In the genomic region with DNA sequence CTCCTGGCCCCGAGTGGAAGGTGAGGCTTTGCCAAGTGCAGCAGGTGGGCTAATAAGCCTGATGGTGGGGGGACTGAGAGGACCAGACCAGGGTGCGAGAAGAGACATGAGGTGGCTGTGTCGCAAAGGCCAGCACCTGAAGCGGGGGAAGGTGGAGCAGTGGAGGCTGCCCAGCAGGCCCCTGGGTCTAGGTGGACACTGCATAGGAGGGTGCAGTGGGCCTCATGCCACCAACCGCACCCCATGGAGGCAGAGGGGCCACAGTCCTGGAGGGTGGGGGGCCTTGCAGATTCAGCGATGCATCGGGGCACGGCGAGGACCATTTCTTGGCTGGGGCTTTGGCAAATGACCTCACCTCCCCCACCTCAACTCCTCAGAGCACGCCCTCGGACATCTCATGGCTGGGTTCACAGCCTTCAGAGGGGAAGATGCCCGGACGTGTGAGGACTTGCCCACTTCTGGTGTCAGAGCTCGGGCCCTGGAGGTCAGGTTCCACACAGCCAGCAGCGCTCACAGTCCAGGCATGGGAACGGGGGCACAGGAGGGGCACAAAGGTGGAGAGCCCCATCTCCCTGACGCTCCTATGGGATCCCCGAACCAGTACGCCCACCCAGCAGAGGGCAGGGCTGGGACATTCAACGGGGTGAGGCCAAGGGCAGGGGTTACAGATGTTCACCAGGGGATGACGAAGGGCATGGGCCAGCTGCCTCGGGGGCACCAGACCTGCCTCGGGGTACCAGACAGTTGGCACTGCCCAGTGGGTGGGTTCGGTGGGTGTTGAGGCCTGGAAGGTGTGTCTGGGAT, we compare ENCODE assay signal across 13 cellular contexts. TPM values are rescaled to one million over a fixed set of nuclear protein-coding genes. Genes with fewer than 3 reads are reported as not detected.
DNase-seq lines count a peak whose midpoint lies in the region; ATAC-seq, FAIRE-seq and TF ChIP-seq lines count a peak whose summit lies in the region.
"Had no signal": no experiment of that assay in that cellular context is flagged by ENCODE, and none has a peak within 500 bp of the region (broad histone marks: within the 10 kb centered on the region; RNA-seq: fewer than 3 reads in every experiment).

No MANE protein-coding gene starts in this region.

- DNase-seq in HepG2 (ENCODE audit: low spot score) (no peak), right lobe of liver (no peak), SK-N-SH (peak; percentile 40), SIG-M5 (lab: John Stamatoyannopoulos, UW) (no peak), NCI-H510A (lab: John Stamatoyannopoulos, UW) (no peak), uterus (no peak)
- DNase-seq in effector memory CD4-positive, alpha-beta T cell: no peak
- DNase-seq: AML-193, retina had no signal

- TF ChIP-seq RAD21 in HepG2 (CRISPR knock-in tag; IDR thresholded peaks at IDR 0.05) (no peak), SK-N-SH (IDR thresholded peaks at IDR 0.05; ENCODE audit: low read length) (no peak)

- no peaks in the 10 kb centered on the region for H3K9me2 ChIP-seq in SK-N-SH

- H3F3A ChIP-seq in SK-N-SH (replicated peaks; ENCODE audit: insufficient read depth): no peaks in the 10 kb centered on the region

- TF ChIP-seq EP300 in HepG2 (IDR thresholded peaks at IDR 0.05; ENCODE audit: low read depth in 2 of 2, low read length in 2 of 2): no peak
- no peak for TF ChIP-seq EP300 in HepG2 (CRISPR knock-in tag; IDR thresholded peaks at IDR 0.05; ENCODE audit: borderline replicate concordance)
- TF ChIP-seq EP300 in SK-N-SH (IDR thresholded peaks at IDR 0.05; ENCODE audit: borderline replicate concordance in 1 of 2, low read depth in 1 of 2, low read length in 1 of 2): no peak

- TF ChIP-seq CTCF in HepG2 (CRISPR knock-in tag; IDR thresholded peaks at IDR 0.05) (no peak), right lobe of liver (IDR thresholded peaks at IDR 0.05) (no peak), SK-N-SH (IDR thresholded peaks at IDR 0.05) (no peak), uterus (IDR thresholded peaks at IDR 0.05) (no peak)

- no TSS peak for BruUV-seq in HepG2 (replicated peaks; lab: Mats Ljungman, UMichigan)

- H3K4me3 ChIP-seq in HepG2 (replicated peaks in 1 of 3; ENCODE audit: insufficient read depth in 1 of 3, low read depth in 2 of 3, low read length in 3 of 3) (no peak overlapping the region), right lobe of liver (no peak overlapping the region), SK-N-SH (ENCODE audit: low read depth in 2 of 2, low read length in 1 of 2) (no peak overlapping the region), uterus (no peak overlapping the region)
- H3K4me3 ChIP-seq in effector memory CD4-positive, alpha-beta T cell (ENCODE audit: insufficient read depth, low read depth, low read length, poor library complexity, severe bottlenecking): no peak overlapping the region
- H3K4me3 ChIP-seq: gastroesophageal sphincter had no signal

- H3K36me3 ChIP-seq in HepG2 (replicated peaks in 1 of 2; ENCODE audit: control insufficient read depth in 1 of 2, insufficient read depth in 2 of 2, low read length in 2 of 2): peaks cover 0 to 13% of the 10 kb centered on the region in 2 experiments; a peak in 3 of 5 replicates
- peaks cover 0 to 18% (median 6%) of the 10 kb centered on the region in 4 donors for H3K36me3 ChIP-seq in right lobe of liver
- H3K36me3 ChIP-seq in SK-N-SH (replicated peaks in 1 of 2; ENCODE audit: control insufficient read depth in 1 of 2, insufficient read depth in 2 of 2, low read length in 1 of 2): peaks cover 0 to 23% of the 10 kb centered on the region in 2 experiments
- H3K36me3 ChIP-seq in effector memory CD4-positive, alpha-beta T cell (ENCODE audit: control insufficient read depth, insufficient read depth, low read length): peaks cover 18% of the 10 kb centered on the region
- H3K36me3 ChIP-seq in uterus: no peaks in the 10 kb centered on the region

- no peaks in the 10 kb centered on the region for H3K9me3 ChIP-seq in HepG2 (ENCODE audit: low read length)
- H3K9me3 ChIP-seq in right lobe of liver: no peaks in the 10 kb centered on the region
- H3K9me3 ChIP-seq in SK-N-SH: no peaks in the 10 kb centered on the region
- no peaks in the 10 kb centered on the region for H3K9me3 ChIP-seq in effector memory CD4-positive, alpha-beta T cell (ENCODE audit: control insufficient read depth, low read length)
- H3K9me3 ChIP-seq in uterus: no peaks in the 10 kb centered on the region
- H3K9me3 ChIP-seq: gastroesophageal sphincter had no signal

- intact Hi-C loops in HepG2 (cut with micrococcal nuclease; ENCODE audit: unreplicated experiment): no loop called here
- intact Hi-C loops in right lobe of liver (cut with DNase I): no loop called here
- intact Hi-C loops in uterus (cut with DNase I; ENCODE audit: low total_unique reads): no loop called here

- 88% methylated on average over 22 of the region's 24 CpGs for WGBS in HepG2 (ENCODE audit: low lambda C conversion rate)
- WGBS in right lobe of liver (ENCODE audit: insufficient coverage, low coverage, low lambda C conversion rate, missing lambda C conversion rate): 92% methylated on average over 4 of the region's 24 CpGs
- 91% methylated on average over 22 of the region's 24 CpGs for WGBS in SK-N-SH (ENCODE audit: low lambda C conversion rate)

- H4K20me1 ChIP-seq in HepG2 (ENCODE audit: insufficient read depth, low read length) (no peaks in the 10 kb centered on the region), SK-N-SH (ENCODE audit: insufficient read depth) (no peaks in the 10 kb centered on the region)

- no peak for FAIRE-seq in HepG2 (lab: Jason Lieb, UNC)
- FAIRE-seq: GM12891, islet of Langerhans had no signal

- H3K4me2 ChIP-seq in HepG2 (ENCODE audit: low read depth, low read length): no peak overlapping the region
- H3K4me2 ChIP-seq in SK-N-SH: no peak overlapping the region

- H2AFZ ChIP-seq in HepG2 (ENCODE audit: low read length) (no peak overlapping the region), SK-N-SH (ENCODE audit: low read depth) (no peak overlapping the region)

- in situ Hi-C loops in HepG2 (cut with HindIII; ENCODE audit: extremely low pct_ligation_motif_present, low pct_unique_long_range_greater_than_20kb): no loop called here

- TF ChIP-seq POLR2A in HepG2 (IDR thresholded peaks at IDR 0.05; ENCODE audit: insufficient read depth in 1 of 2, low read depth in 2 of 2, low read length in 2 of 2) (no peak), right lobe of liver (IDR thresholded peaks at IDR 0.05) (no peak), uterus (IDR thresholded peaks at IDR 0.05) (no peak)

- H3K79me2 ChIP-seq in HepG2 (ENCODE audit: insufficient read depth, low read length): no peaks in the 10 kb centered on the region
- no peaks in the 10 kb centered on the region for H3K79me2 ChIP-seq in SK-N-SH (ENCODE audit: insufficient read depth)

- H3K27ac ChIP-seq in HepG2 (ENCODE audit: extremely low read length, insufficient read depth, low read length): no peak overlapping the region
- no peak overlapping the region for H3K27ac ChIP-seq in right lobe of liver
- H3K27ac ChIP-seq in SK-N-SH (ENCODE audit: low read depth in 2 of 2, low read length in 1 of 2): peak overlapping the region in 1 of 2 experiments; percentile 25; a peak in 1 of 4 replicates
- H3K27ac ChIP-seq in effector memory CD4-positive, alpha-beta T cell (ENCODE audit: insufficient read depth, low read length, poor library complexity, severe bottlenecking): peak overlapping the region; percentile 10
- no peak overlapping the region for H3K27ac ChIP-seq in uterus
- H3K27ac ChIP-seq: gastroesophageal sphincter had no signal

- CTCF ChIA-PET in HepG2 (lab: Yijun Ruan, JAX; ENCODE audit: low intra/inter-chr PET ratio, low total read pairs) (no interaction called here), SK-N-SH (lab: Yijun Ruan, JAX) (interaction anchor here (1.2 to 2.7 kb wide), 2 partner anchors 27 kb away, joined by 6 to 15 read pairs; no protein-coding TSS in a partner anchor)

- H3K27me3 ChIP-seq in HepG2 (ENCODE audit: control insufficient read depth in 1 of 2, insufficient read depth in 2 of 2, low read length in 2 of 2) (peaks cover 1 to 9% of the 10 kb centered on the region in 2 experiments; a peak in 1 of 5 replicates), right lobe of liver (no peaks in the 10 kb centered on the region), SK-N-SH (ENCODE audit: insufficient read depth) (no peaks in the 10 kb centered on the region), uterus (no peaks in the 10 kb centered on the region)
- no peaks in the 10 kb centered on the region for H3K27me3 ChIP-seq in effector memory CD4-positive, alpha-beta T cell (replicated peaks; ENCODE audit: control insufficient read depth, insufficient read depth, low read length, poor library complexity, severe bottlenecking)
- H3K27me3 ChIP-seq: gastroesophageal sphincter had no signal

- no peak overlapping the region for H3K9ac ChIP-seq in HepG2 (ENCODE audit: insufficient read depth, low read depth, low read length)
- no peak overlapping the region for H3K9ac ChIP-seq in SK-N-SH

- ATAC-seq in HepG2 (no peak), right lobe of liver (no peak), GM19324 (IDR thresholded peaks at IDR 0.05; ENCODE audit: low FRiP score, unreplicated experiment) (no peak)
- ATAC-seq: gastroesophageal sphincter had no signal

- POLR2A ChIA-PET in HepG2 (lab: Yijun Ruan, JAX) (no interaction called here), SK-N-SH (lab: Yijun Ruan, JAX) (no interaction called here)

- H3K4me1 ChIP-seq in HepG2 (ENCODE audit: insufficient read depth, low read length) (peaks cover 46% of the 10 kb centered on the region), right lobe of liver (peaks cover 0 to 4% (median 0%) of the 10 kb centered on the region in 4 donors), SK-N-SH (ENCODE audit: control insufficient read depth in 1 of 2, insufficient read depth in 2 of 2, low read depth in 1 of 2, low read length in 1 of 2) (peaks cover 0 to 22% of the 10 kb centered on the region in 2 experiments; a peak in 1 of 4 replicates), uterus (no peaks in the 10 kb centered on the region)
- H3K4me1 ChIP-seq in effector memory CD4-positive, alpha-beta T cell (ENCODE audit: control insufficient read depth, insufficient read depth, low read length, poor library complexity, severe bottlenecking): peaks cover 16% of the 10 kb centered on the region
- H3K4me1 ChIP-seq: gastroesophageal sphincter had no signal

RNA-seq across cellular contexts. Expression of gene UBE2G2, which starts 35.4 kb away (rescaled TPM):
- total RNA-seq in HepG2 (2016; rRNA removed; fragmentation: Illumina TruSeq; extraction: Trizol) (55.4 and 62.0 TPM in 2 replicates), right lobe of liver (10 to 100 TPM; 41.5 to 54.6 (median 49.9) TPM), uterus (10 to 100 TPM; 38.4 to 75.1 (median 67.4) TPM)
- total RNA-seq in HepG2 (2016; cell fraction: cytosol; rRNA removed; fragmentation: Illumina TruSeq; extraction: Trizol; ENCODE audit: low read depth): 6.2 and 7.8 TPM in 2 replicates
- 55.6 and 59.2 TPM in 2 replicates for total RNA-seq in HepG2 (2016; cell fraction: insoluble cytoplasmic fraction; rRNA removed; fragmentation: Illumina TruSeq; extraction: Trizol)
- 24.1 and 25.4 TPM in 2 replicates for total RNA-seq in HepG2 (2016; cell fraction: membrane; rRNA removed; fragmentation: Illumina TruSeq; extraction: Trizol)
- 58.4 and 64.5 TPM in 2 replicates for total RNA-seq in HepG2 (2016; cell fraction: nucleus; rRNA removed; fragmentation: Illumina TruSeq; extraction: Trizol)
- polyA plus RNA-seq in HepG2 (2011; rRNA removed) (92.0 and 106 TPM in 2 replicates), SK-N-SH (2012; rRNA removed) (129 and 149 TPM in 2 replicates)
- polyA plus RNA-seq in HepG2 (2011; cell fraction: cytosol; rRNA removed): 65.4 and 70.1 TPM in 2 replicates
- polyA plus RNA-seq in HepG2 (2011; cell fraction: nucleus; rRNA removed): 159 and 211 TPM in 2 replicates
- polyA plus RNA-seq in HepG2 (2012): 63.5 and 84.4 TPM in 2 replicates
- 6.2 and 8.1 TPM in 2 replicates for polyA plus RNA-seq in HepG2 (2016; cell fraction: cytosol; fragmentation: Illumina TruSeq; extraction: Trizol; ENCODE audit: low read depth)
- 70.2 and 76.6 TPM in 2 replicates for polyA plus RNA-seq in HepG2 (2016; cell fraction: insoluble cytoplasmic fraction; fragmentation: Illumina TruSeq; extraction: Trizol; ENCODE audit: low read depth)
- 18.6 and 20.2 TPM in 2 replicates for polyA plus RNA-seq in HepG2 (2016; cell fraction: membrane; fragmentation: Illumina TruSeq; extraction: Trizol; ENCODE audit: low read depth)
- 135 and 144 TPM in 2 replicates for polyA plus RNA-seq in HepG2 (2016; cell fraction: nucleus; fragmentation: Illumina TruSeq; extraction: Trizol; ENCODE audit: insufficient read depth, low read depth)
- polyA minus RNA-seq in HepG2 (2011; rRNA and poly(A)+ RNA removed; ENCODE audit: low replicate concordance): 53.7 and 134 TPM in 2 replicates
- 25.8 and 27.2 TPM in 2 replicates for polyA minus RNA-seq in HepG2 (2011; cell fraction: cytosol; rRNA and poly(A)+ RNA removed)
- 110 and 138 TPM in 2 replicates for polyA minus RNA-seq in HepG2 (2011; cell fraction: nucleus; rRNA and poly(A)+ RNA removed)
- polyA plus RNA-seq in SK-N-SH (2012; cell fraction: cytosol; rRNA removed): 55.4 and 71.0 TPM in 2 replicates
- polyA plus RNA-seq in SK-N-SH (2012; cell fraction: nucleus; rRNA removed): 527 and 606 TPM in 2 replicates

RNA-seq across cellular contexts. Expression of gene SUMO3, which starts 51.6 kb away (rescaled TPM):
- total RNA-seq in HepG2 (2016; rRNA removed; fragmentation: Illumina TruSeq; extraction: Trizol) (92.4 and 111 TPM in 2 replicates), right lobe of liver (10 to 100 TPM; 33.4 to 41.2 (median 36.6) TPM), uterus (10 to 100 TPM; 62.6 to 88.4 (median 67.4) TPM)
- 75.4 and 89.7 TPM in 2 replicates for total RNA-seq in HepG2 (2016; cell fraction: cytosol; rRNA removed; fragmentation: Illumina TruSeq; extraction: Trizol; ENCODE audit: low read depth)
- total RNA-seq in HepG2 (2016; cell fraction: insoluble cytoplasmic fraction; rRNA removed; fragmentation: Illumina TruSeq; extraction: Trizol): 95.7 and 103 TPM in 2 replicates
- total RNA-seq in HepG2 (2016; cell fraction: membrane; rRNA removed; fragmentation: Illumina TruSeq; extraction: Trizol): 169 and 187 TPM in 2 replicates
- 37.2 and 43.4 TPM in 2 replicates for total RNA-seq in HepG2 (2016; cell fraction: nucleus; rRNA removed; fragmentation: Illumina TruSeq; extraction: Trizol)
- polyA plus RNA-seq in HepG2 (2011; rRNA removed) (46.6 and 51.4 TPM in 2 replicates), SK-N-SH (2012; rRNA removed) (89.0 and 125 TPM in 2 replicates)
- 69.8 and 78.7 TPM in 2 replicates for polyA plus RNA-seq in HepG2 (2011; cell fraction: cytosol; rRNA removed)
- 23.1 and 24.9 TPM in 2 replicates for polyA plus RNA-seq in HepG2 (2011; cell fraction: nucleus; rRNA removed)
- 80.3 and 83.9 TPM in 2 replicates for polyA plus RNA-seq in HepG2 (2012)
- 129 and 158 TPM in 2 replicates for polyA plus RNA-seq in HepG2 (2016; cell fraction: cytosol; fragmentation: Illumina TruSeq; extraction: Trizol; ENCODE audit: low read depth)
- polyA plus RNA-seq in HepG2 (2016; cell fraction: insoluble cytoplasmic fraction; fragmentation: Illumina TruSeq; extraction: Trizol; ENCODE audit: low read depth): 154 and 159 TPM in 2 replicates
- polyA plus RNA-seq in HepG2 (2016; cell fraction: membrane; fragmentation: Illumina TruSeq; extraction: Trizol; ENCODE audit: low read depth): 228 and 251 TPM in 2 replicates
- 69.6 and 74.5 TPM in 2 replicates for polyA plus RNA-seq in HepG2 (2016; cell fraction: nucleus; fragmentation: Illumina TruSeq; extraction: Trizol; ENCODE audit: insufficient read depth, low read depth)
- polyA minus RNA-seq in HepG2 (2011; rRNA and poly(A)+ RNA removed; ENCODE audit: low replicate concordance): 52.3 and 76.3 TPM in 2 replicates
- 36.4 and 40.4 TPM in 2 replicates for polyA minus RNA-seq in HepG2 (2011; cell fraction: cytosol; rRNA and poly(A)+ RNA removed)
- 19.8 and 23.2 TPM in 2 replicates for polyA minus RNA-seq in HepG2 (2011; cell fraction: nucleus; rRNA and poly(A)+ RNA removed)
- 116 and 122 TPM in 2 replicates for polyA plus RNA-seq in SK-N-SH (2012; cell fraction: cytosol; rRNA removed)
- polyA plus RNA-seq in SK-N-SH (2012; cell fraction: nucleus; rRNA removed): 31.5 and 38.2 TPM in 2 replicates

RNA-seq across cellular contexts. Expression of gene TSPEAR, which starts 54.8 kb away (rescaled TPM):
- total RNA-seq in HepG2 (2016; rRNA removed; fragmentation: Illumina TruSeq; extraction: Trizol) (0.07 and 0.18 TPM in 2 replicates), right lobe of liver (not detected), uterus (under 1 TPM in 3 of 4 donors, not detected in 1; 0.18 to 0.69 (median 0.51) TPM)
- 0.09 TPM in 1 of 2 replicates, not detected in the other for total RNA-seq in HepG2 (2016; cell fraction: cytosol; rRNA removed; fragmentation: Illumina TruSeq; extraction: Trizol; ENCODE audit: low read depth)
- total RNA-seq in HepG2 (2016; cell fraction: insoluble cytoplasmic fraction; rRNA removed; fragmentation: Illumina TruSeq; extraction: Trizol): 0.10 and 0.19 TPM in 2 replicates
- total RNA-seq in HepG2 (2016; cell fraction: membrane; rRNA removed; fragmentation: Illumina TruSeq; extraction: Trizol): 0.24 and 0.28 TPM in 2 replicates
- 0.16 TPM in 1 of 2 replicates, not detected in the other for total RNA-seq in HepG2 (2016; cell fraction: nucleus; rRNA removed; fragmentation: Illumina TruSeq; extraction: Trizol)
- polyA plus RNA-seq in HepG2 (2011; rRNA removed) (0.32 and 0.33 TPM in 2 replicates), SK-N-SH (2012; rRNA removed) (0.03 and 0.08 TPM in 2 replicates)
- 0.28 and 0.32 TPM in 2 replicates for polyA plus RNA-seq in HepG2 (2011; cell fraction: cytosol; rRNA removed)
- 0.59 and 0.71 TPM in 2 replicates for polyA plus RNA-seq in HepG2 (2011; cell fraction: nucleus; rRNA removed)
- 0.63 and 0.68 TPM in 2 replicates for polyA plus RNA-seq in HepG2 (2012)
- polyA plus RNA-seq in HepG2 (2016; cell fraction: cytosol; fragmentation: Illumina TruSeq; extraction: Trizol; ENCODE audit: low read depth): 0.10 and 0.12 TPM in 2 replicates
- polyA plus RNA-seq in HepG2 (2016; cell fraction: insoluble cytoplasmic fraction; fragmentation: Illumina TruSeq; extraction: Trizol; ENCODE audit: low read depth): 0.19 and 0.25 TPM in 2 replicates
- 0.31 and 0.42 TPM in 2 replicates for polyA plus RNA-seq in HepG2 (2016; cell fraction: membrane; fragmentation: Illumina TruSeq; extraction: Trizol; ENCODE audit: low read depth)
- 0.11 TPM in 1 of 2 replicates, not detected in the other for polyA plus RNA-seq in HepG2 (2016; cell fraction: nucleus; fragmentation: Illumina TruSeq; extraction: Trizol; ENCODE audit: insufficient read depth, low read depth)
- polyA minus RNA-seq in HepG2 (2011; rRNA and poly(A)+ RNA removed; ENCODE audit: low replicate concordance): 0.82 TPM in 1 of 2 replicates, not detected in the other
- polyA minus RNA-seq in HepG2 (2011; cell fraction: cytosol; rRNA and poly(A)+ RNA removed): 0.18 and 0.20 TPM in 2 replicates
- 0.26 and 0.37 TPM in 2 replicates for polyA minus RNA-seq in HepG2 (2011; cell fraction: nucleus; rRNA and poly(A)+ RNA removed)
- 0.01 and 0.04 TPM in 2 replicates for polyA plus RNA-seq in SK-N-SH (2012; cell fraction: cytosol; rRNA removed)
- 0.47 and 0.67 TPM in 2 replicates for polyA plus RNA-seq in SK-N-SH (2012; cell fraction: nucleus; rRNA removed)
- total RNA-seq: gastroesophageal sphincter had no signal
